In genomic region chr1:241608379-241609033, GRCh38 we compare ENCODE assay signal across 16 cellular contexts. TPM values are rescaled to one million over a fixed set of nuclear protein-coding genes. Genes with fewer than 3 reads are reported as not detected.
DNase-seq lines count a peak whose midpoint lies in the region; ATAC-seq, FAIRE-seq and TF ChIP-seq lines count a peak whose summit lies in the region.
"Had no signal": no experiment of that assay in that cellular context is flagged by ENCODE, and none has a peak within 500 bp of the region (broad histone marks: within the 10 kb centered on the region; RNA-seq: fewer than 3 reads in every experiment).

No MANE protein-coding gene starts in this region.

- in situ Hi-C loops in ACHN (cut with HindIII; ENCODE audit: low pct_ligation_motif_present, low pct_unique_long_range_greater_than_20kb, low sequenced_read_pairs) = no loop called here

- no peak for TF ChIP-seq POLR2A in H54 (IDR thresholded peaks at IDR 0.05; ENCODE audit: low read depth, low read length)

- peak; percentile 33 for DNase-seq in ACHN
- no peak for DNase-seq in H54 (ENCODE audit: insufficient read length, low spot score)
- no peak for DNase-seq in RWPE2 (ENCODE audit: low spot score)
- DNase-seq in fibroblast of the aortic adventitia (ENCODE audit: low read depth) = peak; percentile 38
- no peak for DNase-seq in NCI-H69 (lab: John Stamatoyannopoulos, UW)
- no peak for DNase-seq in NCI-H1105 (lab: John Stamatoyannopoulos, UW)
- DNase-seq in activated T-cell treated with anti-CD3 and anti-CD28 coated beads, Interleukin-2, amount 50 U/mL, for 24 hours = no peak
- DNase-seq: activated CD4-positive, alpha-beta memory T cell treated with anti-CD3 and anti-CD28 coated beads for 36 hours; activated naive CD4-positive, alpha-beta T cell treated with anti-CD3 and anti-CD28 coated beads for 36 hours; C1 segment of cervical spinal cord; GF-D8; NCI-H1436; uterus had no signal

- H3K4me3 Mint-ChIP-seq in activated T-cell treated with anti-CD3 and anti-CD28 coated beads, Interleukin-2, amount 50 U/mL, for 24 hours = no peak overlapping the region
- H3K4me3 Mint-ChIP-seq: activated CD4-positive, alpha-beta memory T cell treated with anti-CD3 and anti-CD28 coated beads for 36 hours; activated naive CD4-positive, alpha-beta T cell treated with anti-CD3 and anti-CD28 coated beads for 36 hours had no signal

- H3K36me3 ChIP-seq in RWPE2 (ENCODE audit: low read depth) = no peaks in the 10 kb centered on the region
- H3K36me3 ChIP-seq: uterus had no signal

- peak overlapping the region; percentile 87 for H3K27ac ChIP-seq in RWPE2 (ENCODE audit: poor library complexity, severe bottlenecking)
- H3K27ac ChIP-seq: uterus had no signal

- no peaks in the 10 kb centered on the region for H3K27me3 ChIP-seq in RWPE2 (ENCODE audit: insufficient read depth, poor library complexity, severe bottlenecking)
- H3K27me3 ChIP-seq: uterus had no signal

- FAIRE-seq in H54 (lab: Jason Lieb, UNC) = peak; percentile 11

- no peaks in the 10 kb centered on the region for H3K36me3 Mint-ChIP-seq in activated T-cell treated with anti-CD3 and anti-CD28 coated beads, Interleukin-2, amount 50 U/mL, for 24 hours (ENCODE audit: low read depth)
- H3K36me3 Mint-ChIP-seq: activated CD4-positive, alpha-beta memory T cell treated with anti-CD3 and anti-CD28 coated beads for 36 hours had no signal

- no peaks in the 10 kb centered on the region for H3K9me3 ChIP-seq in RWPE2 (ENCODE audit: severe bottlenecking)
- H3K9me3 ChIP-seq: uterus had no signal

- peaks cover 58% of the 10 kb centered on the region for H3K4me1 ChIP-seq in RWPE2 (ENCODE audit: insufficient read depth, poor library complexity, severe bottlenecking)
- H3K4me1 ChIP-seq: uterus had no signal

- H3K4me3 ChIP-seq in RWPE2 (ENCODE audit: severe bottlenecking) = no peak overlapping the region
- no peak overlapping the region for H3K4me3 ChIP-seq in fibroblast of the aortic adventitia (ENCODE audit: low read depth, low read length)
- H3K4me3 ChIP-seq: lung, uterus had no signal

- TF ChIP-seq CTCF in RWPE2 (IDR thresholded peaks at IDR 0.05; ENCODE audit: poor library complexity, severe bottlenecking) (no peak), fibroblast of the aortic adventitia (IDR thresholded peaks at IDR 0.05; ENCODE audit: insufficient read depth, low read length) (no peak)

- H3K9me3 Mint-ChIP-seq in activated T-cell treated with anti-CD3 and anti-CD28 coated beads, Interleukin-2, amount 50 U/mL, for 24 hours = no peaks in the 10 kb centered on the region
- H3K9me3 Mint-ChIP-seq: activated CD4-positive, alpha-beta memory T cell treated with anti-CD3 and anti-CD28 coated beads for 36 hours; activated naive CD4-positive, alpha-beta T cell treated with anti-CD3 and anti-CD28 coated beads for 36 hours had no signal

- peaks cover 18% of the 10 kb centered on the region for H3K4me1 Mint-ChIP-seq in activated T-cell treated with anti-CD3 and anti-CD28 coated beads, Interleukin-2, amount 50 U/mL, for 24 hours (ENCODE audit: low read depth)

- H3K27me3 Mint-ChIP-seq in activated T-cell treated with anti-CD3 and anti-CD28 coated beads, Interleukin-2, amount 50 U/mL, for 24 hours = no peaks in the 10 kb centered on the region
- H3K27me3 Mint-ChIP-seq: activated CD4-positive, alpha-beta memory T cell treated with anti-CD3 and anti-CD28 coated beads for 36 hours had no signal

- peak; percentile 82 for ATAC-seq in RWPE2 (ENCODE audit: low read depth)
- no peak for ATAC-seq in HG02642 (IDR thresholded peaks at IDR 0.05; ENCODE audit: poor library complexity, unreplicated experiment)

- H3K27ac Mint-ChIP-seq in activated T-cell treated with anti-CD3 and anti-CD28 coated beads, Interleukin-2, amount 50 U/mL, for 24 hours = no peak overlapping the region
- H3K27ac Mint-ChIP-seq: activated CD4-positive, alpha-beta memory T cell treated with anti-CD3 and anti-CD28 coated beads for 36 hours; activated naive CD4-positive, alpha-beta T cell treated with anti-CD3 and anti-CD28 coated beads for 36 hours had no signal

RNA-seq across cellular contexts. Expression of gene CHML, which starts 31.7 kb away (rescaled TPM):
- 2.8 and 10.1 TPM in 2 replicates for total RNA-seq in fibroblast of the aortic adventitia (ENCODE audit: low replicate concordance)

RNA-seq across cellular contexts. Expression of gene OPN3, which starts 31.7 kb away (rescaled TPM):
- 2.6 and 12.8 TPM in 2 replicates for total RNA-seq in fibroblast of the aortic adventitia (ENCODE audit: low replicate concordance)

RNA-seq across cellular contexts. Expression of gene WDR64, which starts 43.6 kb away (rescaled TPM):
- not detected in 2 replicates for total RNA-seq in fibroblast of the aortic adventitia (ENCODE audit: low replicate concordance)
- total RNA-seq: activated CD4-positive, alpha-beta memory T cell treated with anti-CD3 and anti-CD28 coated beads for 36 hours; activated naive CD4-positive, alpha-beta T cell treated with anti-CD3 and anti-CD28 coated beads for 36 hours; lung; omental fat pad had no signal

Comparison
In these comparisons a context has a peak if more than half of its experiments do, and no peak if none do; other contexts are left out.
1. DNase-seq: peak in ACHN (single experiment) and fibroblast of the aortic adventitia (single experiment); none in H54 (single experiment), RWPE2 (single experiment), NCI-H69 (single experiment), NCI-H1105 (single experiment) and activated T-cell treated with anti-CD3 and anti-CD28 coated beads, Interleukin-2, amount 50 U/mL, for 24 hours (single experiment).